In genomic region chr15:64731012-64731806, GRCh38 we compare ENCODE assay signal across 8 cellular contexts. TPM values are rescaled to one million over a fixed set of nuclear protein-coding genes. Genes with fewer than 3 reads are reported as not detected.
A peak's percentile ranks its signal among the peaks of the same experiment; 100 is the strongest.
DNase-seq lines count a peak whose midpoint lies in the region; ATAC-seq, FAIRE-seq and TF ChIP-seq lines count a peak whose summit lies in the region.

No MANE protein-coding gene starts in this region.

- H3K4me3 Mint-ChIP-seq in activated CD8-positive, alpha-beta memory T cell treated with anti-CD3 and anti-CD28 coated beads, Interleukin-2, amount 10 ng/mL, durations not matched to agents 7 days and 5 days: no peak overlapping the region

- no peaks in the 10 kb centered on the region for H3K9me3 Mint-ChIP-seq in activated CD8-positive, alpha-beta memory T cell treated with anti-CD3 and anti-CD28 coated beads, Interleukin-2, amount 10 ng/mL, durations not matched to agents 7 days and 5 days (ENCODE audit: low read depth)

- H3K27ac Mint-ChIP-seq in activated CD8-positive, alpha-beta memory T cell treated with anti-CD3 and anti-CD28 coated beads, Interleukin-2, amount 10 ng/mL, durations not matched to agents 7 days and 5 days: no peak overlapping the region

- ATAC-seq in activated CD8-positive, alpha-beta memory T cell treated with anti-CD3 and anti-CD28 coated beads, Interleukin-2, amount 10 ng/mL, durations not matched to agents 7 days and 5 days: peak; percentile 85
- ATAC-seq in GM18511 (IDR thresholded peaks at IDR 0.05; ENCODE audit: unreplicated experiment): no peak

- H3K4me3 ChIP-seq in epithelial cell of proximal tubule (ENCODE audit: low read depth, low read length) (peak overlapping the region; percentile 30), muscle layer of colon (ENCODE audit: low read depth in 1 of 2, low read length in 2 of 2) (no peak overlapping the region)

- CTCF ChIA-PET in activated CD8-positive, alpha-beta memory T cell treated with anti-CD3 and anti-CD28 coated beads, Interleukin-2, amount 10 ng/mL, durations not matched to agents 7 days and 5 days (lab: Charles Lee): interaction anchor here (0.5 to 6.6 kb wide), 24 partner anchors 10 to 566 kb away, joined by 3 to 111 read pairs (median 3); partner anchors contain the start of gene PIF1

- H3K36me3 ChIP-seq in muscle layer of colon (ENCODE audit: insufficient read depth, low read length): peaks cover 16% of the 10 kb centered on the region

- no peaks in the 10 kb centered on the region for H3K9me3 ChIP-seq in muscle layer of colon (ENCODE audit: low read length)

- TF ChIP-seq CTCF in epithelial cell of proximal tubule (conservative IDR thresholded peaks at IDR 0.05; ENCODE audit: low read depth, low read length): peak; percentile 90

- H3K27me3 Mint-ChIP-seq in activated CD8-positive, alpha-beta memory T cell treated with anti-CD3 and anti-CD28 coated beads, Interleukin-2, amount 10 ng/mL, durations not matched to agents 7 days and 5 days: no peaks in the 10 kb centered on the region

- H3K36me3 Mint-ChIP-seq in activated CD8-positive, alpha-beta memory T cell treated with anti-CD3 and anti-CD28 coated beads, Interleukin-2, amount 10 ng/mL, durations not matched to agents 7 days and 5 days: no peaks in the 10 kb centered on the region

- H3K4me1 ChIP-seq in muscle layer of colon (ENCODE audit: insufficient read depth, low read length): peaks cover 11% of the 10 kb centered on the region

- peak; percentile 70 for DNase-seq in DMS114 treated with DMSO at 0.1 percent for 48 hours (lab: John Stamatoyannopoulos, UW; ENCODE audit: unreplicated experiment)
- DNase-seq in HTR-8/SVneo (ENCODE audit: insufficient read length, low spot score): peak; percentile 71
- peak; percentile 61 for DNase-seq in NOMO-1 treated with dmso at 0.1 percent for 144 hours (lab: John Stamatoyannopoulos, UW; ENCODE audit: unreplicated experiment)
- peak; percentile 88 for DNase-seq in activated CD8-positive, alpha-beta memory T cell treated with anti-CD3 and anti-CD28 coated beads, Interleukin-2, amount 10 ng/mL, durations not matched to agents 7 days and 5 days
- no peak for DNase-seq in epithelial cell of proximal tubule (ENCODE audit: low read depth)
- peak; percentile 79 for DNase-seq in stimulated activated CD8-positive, alpha-beta memory T cell treated with anti-CD3 and anti-CD28 coated beads, Interleukin-7, amount 100 ng/mL, for 24 hours (ENCODE audit: low read depth)

- H3K27ac ChIP-seq in muscle layer of colon (ENCODE audit: low read depth, low read length): peak overlapping the region; percentile 49

- peaks cover 6% of the 10 kb centered on the region for H3K4me1 Mint-ChIP-seq in activated CD8-positive, alpha-beta memory T cell treated with anti-CD3 and anti-CD28 coated beads, Interleukin-2, amount 10 ng/mL, durations not matched to agents 7 days and 5 days

- H3K9ac ChIP-seq in muscle layer of colon (ENCODE audit: low read length): no peak overlapping the region

- no peak for FAIRE-seq in HTR-8/SVneo (lab: Jason Lieb, UNC)

- H3K27me3 ChIP-seq in muscle layer of colon (ENCODE audit: control insufficient read depth in 1 of 2, insufficient read depth in 2 of 2, low read length in 2 of 2): no peaks in the 10 kb centered on the region

RNA-seq across cellular contexts. Expression of gene RBPMS2, which starts 44.2 kb away (rescaled TPM):
- not detected for total RNA-seq in activated CD8-positive, alpha-beta memory T cell treated with anti-CD3 and anti-CD28 coated beads, Interleukin-2, amount 10 ng/mL, durations not matched to agents 7 days and 5 days
- total RNA-seq in epithelial cell of proximal tubule: 0.36 and 0.58 TPM in 2 replicates
